9 cellular contexts compared by ENCODE assay signal in the genomic region with DNA sequence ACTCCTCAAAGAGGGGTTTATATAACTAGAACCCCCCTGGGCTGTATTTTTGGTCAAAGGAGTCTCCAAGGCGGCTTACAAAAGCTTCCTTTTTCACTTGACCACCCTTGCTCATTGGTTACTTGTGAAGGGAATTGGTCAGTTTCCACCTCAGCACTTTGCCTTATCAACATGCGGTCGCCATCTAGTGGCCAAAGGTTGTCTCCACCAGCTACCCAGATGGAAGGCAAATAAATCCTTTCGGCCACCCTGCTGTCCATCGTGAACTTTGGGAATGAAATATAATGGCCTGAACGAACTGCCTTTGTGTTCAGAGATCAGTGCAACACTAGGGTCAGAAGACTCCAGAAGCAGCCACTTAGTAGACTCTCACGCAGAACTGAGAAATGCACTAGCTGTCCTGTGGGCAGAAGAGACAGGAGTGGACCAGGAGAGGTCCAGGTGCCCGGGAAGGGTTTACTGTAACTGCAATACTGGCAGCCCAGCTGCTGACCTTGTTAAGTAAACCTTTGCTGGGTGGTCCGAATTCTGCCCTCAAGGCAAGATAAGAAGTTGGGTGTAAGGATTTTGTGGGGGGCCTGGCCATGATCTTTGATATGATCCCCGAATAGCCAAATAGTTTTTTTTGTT.
A peak's percentile ranks its signal among the peaks of the same experiment; 100 is the strongest.
DNase-seq lines count a peak whose midpoint lies in the region; ATAC-seq and TF ChIP-seq lines count a peak whose summit lies in the region.
"Had no signal": no experiment of that assay in that cellular context is flagged by ENCODE, and none has a peak within 500 bp of the region (broad histone marks: within the 10 kb centered on the region; RNA-seq: fewer than 3 reads in every experiment).

No MANE protein-coding gene starts in this region.

- H3K36me3 ChIP-seq in mucosa of descending colon (ENCODE audit: low read depth) = no peaks in the 10 kb centered on the region

- H3K4me1 ChIP-seq in mucosa of descending colon (ENCODE audit: low read depth) = peaks cover 35% of the 10 kb centered on the region

- H3K27ac ChIP-seq in substantia nigra (ENCODE audit: low read depth, low read length, poor library complexity, severe bottlenecking) = no peak overlapping the region
- H3K27ac ChIP-seq: BLaER1 treated with 17β-estradiol and CSF1 and Interleukin-3, amounts not matched to agents 10 nM and 100 nM had no signal

- no peaks in the 10 kb centered on the region for H3K9me3 ChIP-seq in mucosa of descending colon
- H3K9me3 ChIP-seq: BLaER1 treated with 17β-estradiol and CSF1 and Interleukin-3, amounts not matched to agents 10 nM and 100 nM had no signal

- intact Hi-C loops in mucosa of descending colon (cut with DNase I, micrococcal nuclease) = loop anchor here in 1 of 2 donors (5.0 kb wide), 1 partner anchor 109 kb away; a partner anchor contains a TSS

- TF ChIP-seq CTCF in epithelial cell of esophagus (IDR thresholded peaks at IDR 0.05; ENCODE audit: insufficient read depth, low read depth, low read length, missing control alignments) (peak; percentile 95), mucosa of descending colon (IDR thresholded peaks at IDR 0.05) (peak; percentile 82)

- no peak overlapping the region for H3K4me3 ChIP-seq in epithelial cell of esophagus (ENCODE audit: low read length)
- no peak overlapping the region for H3K4me3 ChIP-seq in mucosa of descending colon
- H3K4me3 ChIP-seq: BLaER1 treated with 17β-estradiol and CSF1 and Interleukin-3, amounts not matched to agents 10 nM and 100 nM had no signal

- DNase-seq in DMS153 treated with DMSO at 0.1 percent for 48 hours (lab: John Stamatoyannopoulos, UW; ENCODE audit: unreplicated experiment) = peak; percentile 26
- no peak for DNase-seq in DMS153 (lab: John Stamatoyannopoulos, UW)
- DNase-seq in GOT3 (lab: John Stamatoyannopoulos, UW) = peak; percentile 49
- peak; percentile 1 for DNase-seq in NCI-H146 treated with DMSO at 0.1 percent for 48 hours (lab: John Stamatoyannopoulos, UW; ENCODE audit: unreplicated experiment)
- DNase-seq in activated CD4-positive, alpha-beta T cell treated with anti-CD3 and anti-CD28 coated beads, Interleukin-2, amount 50 U/mL, for 48 hours = peak; percentile 49 to 62
- DNase-seq in epithelial cell of esophagus (ENCODE audit: low read depth) = peak; percentile 68
- peak in 2 of 3 donors; percentile 77 to 92 for DNase-seq in mucosa of descending colon
- DNase-seq in substantia nigra (lab: John Stamatoyannopoulos, UW) = peak in 38 of 49 donors; percentile 17 to 81 (median 56)

- peak; percentile 43 for ATAC-seq in mucosa of descending colon
